ENCODE assay signal across 18 cellular contexts in the genomic region with DNA sequence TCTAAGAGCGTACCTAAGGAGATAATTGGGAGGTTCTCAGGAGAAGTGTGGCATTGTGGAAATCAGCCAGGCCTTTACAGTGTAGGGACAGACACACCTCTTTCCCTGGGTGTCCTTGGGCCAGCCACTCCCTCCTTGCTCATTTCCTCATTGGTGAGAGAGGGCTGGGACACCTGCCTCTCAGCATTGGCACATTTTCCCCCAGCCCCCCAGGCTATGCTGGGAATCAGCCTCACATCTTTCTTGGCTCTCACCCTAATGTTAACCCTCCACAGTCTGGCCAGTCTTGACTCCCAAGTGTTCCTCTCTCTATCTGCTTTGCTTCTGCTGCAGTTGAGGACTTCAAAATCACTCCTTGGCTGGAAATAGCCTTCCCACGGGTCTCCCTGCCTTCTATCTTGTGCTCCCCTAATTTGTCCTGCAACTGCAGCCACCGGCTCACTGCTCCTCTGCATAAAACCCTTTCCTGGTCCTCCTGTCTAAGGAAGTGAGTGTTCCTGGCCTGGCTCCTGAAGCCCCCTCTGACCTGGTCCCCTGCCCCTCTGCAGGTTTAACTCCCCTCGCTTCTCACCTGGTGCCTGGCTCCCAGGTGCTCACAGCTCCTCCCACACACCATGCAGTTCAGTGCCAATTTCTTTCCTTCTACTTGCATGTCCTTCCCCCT.
"Had no signal": no experiment of that assay in that cellular context is flagged by ENCODE, and none has a peak within 500 bp of the region (broad histone marks: within the 10 kb centered on the region; RNA-seq: fewer than 3 reads in every experiment).

No MANE protein-coding gene starts in this region.

- H3K9me3 Mint-ChIP-seq: activated T-cell treated with anti-CD3 and anti-CD28 coated beads, Interleukin-2, amount 50 U/mL, for 4 hours had no signal

- H3K4me3 ChIP-seq: gastroesophageal sphincter, lower lobe of right lung, sigmoid colon, suprapubic skin, upper lobe of left lung had no signal

- DNase-seq: activated CD4-positive, alpha-beta T cell treated with anti-CD3 and anti-CD28 coated beads, Interleukin-2, amount 50 U/mL, for 4 hours; activated CD4-positive, CD25-positive, alpha-beta regulatory T cell treated with anti-CD3 and anti-CD28 coated beads, Interleukin-2, amount 50 U/mL, for 72 hours; activated CD8-positive, alpha-beta memory T cell treated with anti-CD3 and anti-CD28 coated beads, Interleukin-2, amount 10 ng/mL, durations not matched to agents 7 days and 5 days; activated effector memory CD4-positive, alpha-beta T cell treated with anti-CD3 and anti-CD28 coated beads, Interleukin-2, amount 50 U/mL, for 16 hours; activated T-cell treated with anti-CD3 and anti-CD28 coated beads, Interleukin-2, amount 50 U/mL, for 4 hours; hippocampal formation; kidney glomerular epithelial cell; lower lobe of right lung; midbrain; naive thymus-derived CD4-positive, alpha-beta T cell; sigmoid colon; stimulated activated CD4-positive, alpha-beta T cell treated with anti-CD3 and anti-CD28 coated beads, Interleukin-12 subunit alpha, Interleukin-12 subunit beta, amount 100 ng/mL, for 4 hours; stimulated activated naive CD4-positive, alpha-beta T cell treated with Interleukin-2 at 50 U/mL for 16 hours; T-helper 2 cell; upper lobe of left lung had no signal

- H3K36me3 Mint-ChIP-seq: activated CD8-positive, alpha-beta memory T cell treated with anti-CD3 and anti-CD28 coated beads, Interleukin-2, amount 10 ng/mL, durations not matched to agents 7 days and 5 days; activated naive CD8-positive, alpha-beta T cell had no signal

- H3K4me1 ChIP-seq: gastroesophageal sphincter, sigmoid colon had no signal

- H3K4me3 Mint-ChIP-seq: activated CD8-positive, alpha-beta memory T cell treated with anti-CD3 and anti-CD28 coated beads, Interleukin-2, amount 10 ng/mL, durations not matched to agents 7 days and 5 days; activated naive CD8-positive, alpha-beta T cell; activated T-cell treated with anti-CD3 and anti-CD28 coated beads, Interleukin-2, amount 50 U/mL, for 4 hours; naive thymus-derived CD4-positive, alpha-beta T cell had no signal

- H3K27ac ChIP-seq: gastroesophageal sphincter, lower lobe of right lung, sigmoid colon, suprapubic skin, upper lobe of left lung had no signal

- H3K27ac Mint-ChIP-seq: activated CD8-positive, alpha-beta memory T cell treated with anti-CD3 and anti-CD28 coated beads, Interleukin-2, amount 10 ng/mL, durations not matched to agents 7 days and 5 days; activated naive CD8-positive, alpha-beta T cell; naive thymus-derived CD4-positive, alpha-beta T cell had no signal

- H3K27me3 ChIP-seq: gastroesophageal sphincter, sigmoid colon, suprapubic skin, upper lobe of left lung had no signal

- H3K9me3 ChIP-seq: gastroesophageal sphincter, lower lobe of right lung, sigmoid colon, suprapubic skin, upper lobe of left lung had no signal

- ATAC-seq: activated CD8-positive, alpha-beta memory T cell treated with anti-CD3 and anti-CD28 coated beads, Interleukin-2, amount 10 ng/mL, durations not matched to agents 7 days and 5 days; activated T-cell treated with anti-CD3 and anti-CD28 coated beads, Interleukin-2, amount 50 U/mL, for 4 hours; gastroesophageal sphincter; naive thymus-derived CD4-positive, alpha-beta T cell had no signal

- H3K36me3 ChIP-seq: gastroesophageal sphincter, lower lobe of right lung, sigmoid colon, suprapubic skin, upper lobe of left lung had no signal
